16 cellular contexts compared by ENCODE assay signal in the genomic region with DNA sequence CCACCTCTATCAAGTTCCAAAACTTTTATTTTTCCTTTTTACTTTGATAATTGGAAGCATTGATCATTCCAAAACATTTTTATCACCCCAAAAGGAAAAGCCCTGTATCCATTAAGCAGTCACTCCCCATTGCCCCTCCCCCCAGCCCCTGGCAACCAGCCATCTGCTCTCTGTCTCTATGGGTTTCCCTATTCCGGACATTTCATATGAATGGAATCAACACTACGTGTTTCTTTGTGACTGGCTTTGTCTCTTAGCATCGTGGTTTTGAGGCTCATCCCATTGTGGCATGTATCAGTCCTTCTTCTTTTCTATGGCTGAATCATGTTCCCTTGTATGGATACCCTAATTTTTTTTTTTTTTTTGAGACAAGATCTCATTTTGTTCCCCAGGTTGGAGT. TPM values are rescaled to one million over a fixed set of nuclear protein-coding genes. Genes with fewer than 3 reads are reported as not detected.
DNase-seq lines count a peak whose midpoint lies in the region; ATAC-seq and TF ChIP-seq lines count a peak whose summit lies in the region.
"Had no signal": no experiment of that assay in that cellular context is flagged by ENCODE, and none has a peak within 500 bp of the region (broad histone marks: within the 10 kb centered on the region; RNA-seq: fewer than 3 reads in every experiment).

No MANE protein-coding gene starts in this region.

- H3K18ac ChIP-seq in neuronal stem cell (ENCODE audit: low read length), result no peak overlapping the region

- H3K4me3 Mint-ChIP-seq in HFFc6, result no peak overlapping the region
- H3K4me3 Mint-ChIP-seq in effector memory CD8-positive, alpha-beta T cell, result no peak overlapping the region
- H3K4me3 Mint-ChIP-seq: CD8-positive, alpha-beta memory T cell had no signal

- H3K27me3 Mint-ChIP-seq in HFFc6 (ENCODE audit: insufficient read depth), result peaks cover 23% of the 10 kb centered on the region
- H3K27me3 Mint-ChIP-seq in effector memory CD8-positive, alpha-beta T cell, result peaks cover 19 to 33% of the 10 kb centered on the region in 2 donors

- WGBS in neuronal stem cell (ENCODE audit: extremely low coverage in 2 of 2, insufficient read length in 2 of 2, insufficient replicate concordance in 1 of 2), 2 donors, result no CpG with 5 or more reads among the region's 3 CpGs

- H2AK5ac ChIP-seq in neuronal stem cell (ENCODE audit: low read depth, low read length), result no peak overlapping the region

- H3K4ac ChIP-seq in neuronal stem cell (ENCODE audit: low read length), result no peak overlapping the region

- no peak for ATAC-seq in effector memory CD8-positive, alpha-beta T cell (replicated peaks)
- ATAC-seq in GM21723 (IDR thresholded peaks at IDR 0.05; ENCODE audit: unreplicated experiment), result no peak

- H3K79me1 ChIP-seq in neuronal stem cell (ENCODE audit: low read depth, low read length), result no peaks in the 10 kb centered on the region

- no peaks in the 10 kb centered on the region for H3K27me3 ChIP-seq in neuronal stem cell (ENCODE audit: control insufficient read depth in 3 of 3, insufficient read depth in 3 of 3, low read depth in 1 of 3, low read length in 3 of 3)
- H3K27me3 ChIP-seq: BE2C, Peyer's patch had no signal

- no peak overlapping the region for H3K14ac ChIP-seq in neuronal stem cell (ENCODE audit: low read length)

- H3K4me2 ChIP-seq in neuronal stem cell (ENCODE audit: insufficient read depth, low read length, poor library complexity, severe bottlenecking), result no peak overlapping the region

- no peak overlapping the region; the same call in 1 of the 2 replicates for H3K27ac Mint-ChIP-seq in HFFc6
- H3K27ac Mint-ChIP-seq in effector memory CD8-positive, alpha-beta T cell, result no peak overlapping the region
- H3K27ac Mint-ChIP-seq: CD8-positive, alpha-beta memory T cell had no signal

- H3K9me3 ChIP-seq in neuronal stem cell (replicated peaks in 1 of 2; ENCODE audit: control insufficient read depth in 2 of 2, insufficient read depth in 1 of 2, low read depth in 1 of 2, low read length in 2 of 2), result no peaks in the 10 kb centered on the region
- H3K9me3 ChIP-seq: BE2C, HAP-1, Peyer's patch had no signal

- DNase-seq in HFFc6, result peak; percentile 47
- peak; percentile 13 for DNase-seq in NCI-H2227 treated with DMSO at 0.1 percent for 48 hours (lab: John Stamatoyannopoulos, UW)
- peak; percentile 46 to 52 for DNase-seq in dermis microvascular lymphatic vessel endothelial cell (ENCODE audit: low read depth in 2 of 2)
- no peak for DNase-seq in neuronal stem cell (ENCODE audit: low spot score)
- no peak for DNase-seq in activated CD4-positive, alpha-beta T cell treated with anti-CD3 and anti-CD28 coated beads, Interleukin-2, amount 50 U/mL, for 48 hours
- no peak for DNase-seq in effector memory CD8-positive, alpha-beta T cell
- DNase-seq: BE2C; CD8-positive, alpha-beta memory T cell; Kasumi-1; NCI-H1417 treated with DMSO at 0.1 percent for 48 hours; NCI-H2081; NCI-H774; Peyer's patch; SHP77 had no signal

- H2BK5ac ChIP-seq in neuronal stem cell (ENCODE audit: low read length), result no peak overlapping the region

- no peaks in the 10 kb centered on the region for H3K9me3 Mint-ChIP-seq in HFFc6
- no peaks in the 10 kb centered on the region for H3K9me3 Mint-ChIP-seq in effector memory CD8-positive, alpha-beta T cell
- H3K9me3 Mint-ChIP-seq: CD8-positive, alpha-beta memory T cell had no signal

- H3K4me1 ChIP-seq in neuronal stem cell (ENCODE audit: control insufficient read depth in 2 of 2, insufficient read depth in 1 of 2, low read depth in 1 of 2, low read length in 2 of 2), result peaks cover 0 to 7% of the 10 kb centered on the region in 2 donors
- H3K4me1 ChIP-seq: BE2C, HAP-1, Peyer's patch had no signal

- H4K8ac ChIP-seq in neuronal stem cell (ENCODE audit: low read depth, low read length), result no peak overlapping the region

- peaks cover 14% of the 10 kb centered on the region for H3K4me1 Mint-ChIP-seq in HFFc6 (ENCODE audit: low read depth)
- H3K4me1 Mint-ChIP-seq in effector memory CD8-positive, alpha-beta T cell (ENCODE audit: low read depth in 2 of 2), result no peaks in the 10 kb centered on the region
- H3K4me1 Mint-ChIP-seq: CD8-positive, alpha-beta memory T cell had no signal

- H3K23ac ChIP-seq in neuronal stem cell (ENCODE audit: low read depth, low read length, poor library complexity), result no peak overlapping the region

- H2AFZ ChIP-seq in neuronal stem cell (ENCODE audit: low read length), result peak overlapping the region; percentile 50

- no peak for TF ChIP-seq CTCF in HFFc6 (IDR thresholded peaks at IDR 0.05)

- H3K36me3 ChIP-seq in neuronal stem cell (replicated peaks in 1 of 2; ENCODE audit: control insufficient read depth in 2 of 2, insufficient read depth in 2 of 2, low read length in 2 of 2), result no peaks in the 10 kb centered on the region
- H3K36me3 ChIP-seq: BE2C, HAP-1, Peyer's patch had no signal

- H2BK12ac ChIP-seq in neuronal stem cell (ENCODE audit: low read length), result no peak overlapping the region

- H3K36me3 Mint-ChIP-seq in HFFc6 (ENCODE audit: low read depth), result no peaks in the 10 kb centered on the region
- H3K36me3 Mint-ChIP-seq in effector memory CD8-positive, alpha-beta T cell (ENCODE audit: insufficient read depth), result no peaks in the 10 kb centered on the region
- H3K36me3 Mint-ChIP-seq: CD8-positive, alpha-beta memory T cell had no signal

- no peak overlapping the region for H2BK120ac ChIP-seq in neuronal stem cell (ENCODE audit: low read depth, low read length)

- no peak overlapping the region for H3K9ac ChIP-seq in neuronal stem cell (ENCODE audit: low read depth, low read length, poor library complexity)

- no peak overlapping the region for H3K4me3 ChIP-seq in neuronal stem cell (ENCODE audit: low read length in 2 of 2)
- H3K4me3 ChIP-seq: HAP-1, Peyer's patch had no signal

- no peak overlapping the region for H4K91ac ChIP-seq in neuronal stem cell (ENCODE audit: low read depth, low read length, poor library complexity)

- no peak overlapping the region for H2BK15ac ChIP-seq in neuronal stem cell (ENCODE audit: low read length)

- no peak overlapping the region for H3K27ac ChIP-seq in neuronal stem cell (replicated peaks; ENCODE audit: low read length)
- H3K27ac ChIP-seq: Peyer's patch had no signal

RNA-seq across cellular contexts. Expression of gene PHETA1, which starts 18.0 kb away (rescaled TPM):
- total RNA-seq in HFFc6 (2021; fragmentation: NEBNext Ultra II Directional; extraction: Animal tissue kit (Norgen Biotek cat#: 25700)), result 10 to 100 TPM; 11.5 to 15.0 (median 14.0) TPM
- 5.6 and 12.5 TPM in 2 replicates for total RNA-seq in dermis microvascular lymphatic vessel endothelial cell
- 10.7 TPM for polyA plus RNA-seq in neuronal stem cell (2013, experiment 1 of 2)
- polyA plus RNA-seq in neuronal stem cell (2013, experiment 2 of 2), result 11.2 TPM

RNA-seq across cellular contexts. Expression of gene SH2B3, which starts 18.8 kb away (rescaled TPM):
- 10 to 100 TPM; 54.0 to 80.3 (median 69.8) TPM for total RNA-seq in HFFc6 (2021; fragmentation: NEBNext Ultra II Directional; extraction: Animal tissue kit (Norgen Biotek cat#: 25700))
- 42.0 and 52.2 TPM in 2 replicates for total RNA-seq in dermis microvascular lymphatic vessel endothelial cell
- 6.5 TPM for polyA plus RNA-seq in neuronal stem cell (2013, experiment 1 of 2)
- polyA plus RNA-seq in neuronal stem cell (2013, experiment 2 of 2), result 6.3 TPM

Comparison
In these comparisons a context has a peak if more than half of its experiments do, and no peak if none do; other contexts are left out.
1. DNase-seq: peak in HFFc6 (single experiment), NCI-H2227 treated with DMSO at 0.1 percent for 48 hours (single experiment) and dermis microvascular lymphatic vessel endothelial cell (2 of 2); none in neuronal stem cell (single experiment), activated CD4-positive, alpha-beta T cell treated with anti-CD3 and anti-CD28 coated beads, Interleukin-2, amount 50 U/mL, for 48 hours (0 of 2) and effector memory CD8-positive, alpha-beta T cell (0 of 3).